Comparison of ENCODE assay signal across 1 cellular context in the genomic region with DNA sequence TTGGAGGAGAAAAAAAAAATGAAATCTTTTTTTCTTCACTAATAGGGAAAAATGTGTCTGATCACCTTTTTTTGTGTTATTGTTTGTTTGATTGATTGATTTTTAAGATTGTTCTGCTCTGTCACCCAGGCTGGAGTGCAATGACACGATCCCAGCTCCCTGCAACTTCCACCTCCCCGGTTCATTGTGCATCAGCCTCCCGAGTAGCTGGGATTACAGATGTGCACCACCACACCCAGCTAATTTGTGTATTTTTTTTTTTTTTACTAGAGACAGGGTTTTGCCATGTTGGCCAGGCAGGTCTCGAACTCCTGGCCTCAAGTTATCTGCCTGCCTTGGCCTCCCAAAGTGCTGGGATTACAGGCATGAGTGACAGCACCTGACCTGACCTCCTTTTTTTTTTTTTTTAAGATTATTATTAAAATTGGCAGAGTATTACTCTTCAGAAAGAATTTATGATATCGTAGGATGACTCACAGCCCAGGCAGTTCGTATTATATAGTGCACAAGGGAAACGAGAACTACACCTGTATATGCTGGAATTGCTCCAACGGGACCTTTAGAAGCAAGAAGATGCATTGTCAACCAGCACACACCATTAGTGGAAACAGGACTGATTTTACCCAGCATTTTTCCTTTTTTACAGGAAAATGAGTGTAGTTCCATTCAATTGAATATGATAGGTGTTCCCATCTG.
TF ChIP-seq lines count a peak whose summit lies in the region.

No MANE protein-coding gene starts in this region.

TF ChIP-seq in HepG2, 621 proteins besides CTCF, POLR2A, EP300 and RAD21:
- TF ChIP-seq BRD4 (CRISPR knock-in tag; IDR thresholded peaks at IDR 0.05): no peak
- no peak for TF ChIP-seq ZNF207 (IDR thresholded peaks at IDR 0.05; ENCODE audit: borderline replicate concordance)
- TF ChIP-seq, protein P1, sequence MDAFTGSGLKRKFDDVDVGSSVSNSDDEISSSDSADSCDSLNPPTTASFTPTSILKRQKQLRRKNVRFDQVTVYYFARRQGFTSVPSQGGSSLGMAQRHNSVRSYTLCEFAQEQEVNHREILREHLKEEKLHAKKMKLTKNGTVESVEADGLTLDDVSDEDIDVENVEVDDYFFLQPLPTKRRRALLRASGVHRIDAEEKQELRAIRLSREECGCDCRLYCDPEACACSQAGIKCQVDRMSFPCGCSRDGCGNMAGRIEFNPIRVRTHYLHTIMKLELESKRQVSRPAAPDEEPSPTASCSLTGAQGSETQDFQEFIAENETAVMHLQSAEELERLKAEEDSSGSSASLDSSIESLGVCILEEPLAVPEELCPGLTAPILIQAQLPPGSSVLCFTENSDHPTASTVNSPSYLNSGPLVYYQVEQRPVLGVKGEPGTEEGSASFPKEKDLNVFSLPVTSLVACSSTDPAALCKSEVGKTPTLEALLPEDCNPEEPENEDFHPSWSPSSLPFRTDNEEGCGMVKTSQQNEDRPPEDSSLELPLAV (CRISPR knock-in tag; conservative IDR thresholded peaks at IDR 0.05; ENCODE audit: low read depth): no peak
- TF ChIP-seq, protein P2, sequence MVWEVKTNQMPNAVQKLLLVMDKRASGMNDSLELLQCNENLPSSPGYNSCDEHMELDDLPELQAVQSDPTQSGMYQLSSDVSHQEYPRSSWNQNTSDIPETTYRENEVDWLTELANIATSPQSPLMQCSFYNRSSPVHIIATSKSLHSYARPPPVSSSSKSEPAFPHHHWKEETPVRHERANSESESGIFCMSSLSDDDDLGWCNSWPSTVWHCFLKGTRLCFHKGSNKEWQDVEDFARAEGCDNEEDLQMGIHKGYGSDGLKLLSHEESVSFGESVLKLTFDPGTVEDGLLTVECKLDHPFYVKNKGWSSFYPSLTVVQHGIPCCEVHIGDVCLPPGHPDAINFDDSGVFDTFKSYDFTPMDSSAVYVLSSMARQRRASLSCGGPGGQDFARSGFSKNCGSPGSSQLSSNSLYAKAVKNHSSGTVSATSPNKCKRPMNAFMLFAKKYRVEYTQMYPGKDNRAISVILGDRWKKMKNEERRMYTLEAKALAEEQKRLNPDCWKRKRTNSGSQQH (CRISPR knock-in tag; IDR thresholded peaks at IDR 0.05; ENCODE audit: low read depth): no peak
- no peak for TF ChIP-seq REXO4 (CRISPR knock-in tag; IDR thresholded peaks at IDR 0.05; ENCODE audit: borderline replicate concordance)
- TF ChIP-seq SYNCRIP (IDR thresholded peaks at IDR 0.05; ENCODE audit: insufficient read depth, low read depth, low read length): no peak
- TF ChIP-seq ZNF230 (CRISPR knock-in tag; IDR thresholded peaks at IDR 0.05): no peak
- TF ChIP-seq, protein P3, sequence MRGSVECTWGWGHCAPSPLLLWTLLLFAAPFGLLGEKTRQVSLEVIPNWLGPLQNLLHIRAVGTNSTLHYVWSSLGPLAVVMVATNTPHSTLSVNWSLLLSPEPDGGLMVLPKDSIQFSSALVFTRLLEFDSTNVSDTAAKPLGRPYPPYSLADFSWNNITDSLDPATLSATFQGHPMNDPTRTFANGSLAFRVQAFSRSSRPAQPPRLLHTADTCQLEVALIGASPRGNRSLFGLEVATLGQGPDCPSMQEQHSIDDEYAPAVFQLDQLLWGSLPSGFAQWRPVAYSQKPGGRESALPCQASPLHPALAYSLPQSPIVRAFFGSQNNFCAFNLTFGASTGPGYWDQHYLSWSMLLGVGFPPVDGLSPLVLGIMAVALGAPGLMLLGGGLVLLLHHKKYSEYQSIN (CRISPR knock-in tag; IDR thresholded peaks at IDR 0.05; ENCODE audit: borderline replicate concordance): no peak
- no peak for TF ChIP-seq SRSF4 (IDR thresholded peaks at IDR 0.05; ENCODE audit: low read depth, low read length, poor library complexity, severe bottlenecking)
- TF ChIP-seq, protein P4, sequence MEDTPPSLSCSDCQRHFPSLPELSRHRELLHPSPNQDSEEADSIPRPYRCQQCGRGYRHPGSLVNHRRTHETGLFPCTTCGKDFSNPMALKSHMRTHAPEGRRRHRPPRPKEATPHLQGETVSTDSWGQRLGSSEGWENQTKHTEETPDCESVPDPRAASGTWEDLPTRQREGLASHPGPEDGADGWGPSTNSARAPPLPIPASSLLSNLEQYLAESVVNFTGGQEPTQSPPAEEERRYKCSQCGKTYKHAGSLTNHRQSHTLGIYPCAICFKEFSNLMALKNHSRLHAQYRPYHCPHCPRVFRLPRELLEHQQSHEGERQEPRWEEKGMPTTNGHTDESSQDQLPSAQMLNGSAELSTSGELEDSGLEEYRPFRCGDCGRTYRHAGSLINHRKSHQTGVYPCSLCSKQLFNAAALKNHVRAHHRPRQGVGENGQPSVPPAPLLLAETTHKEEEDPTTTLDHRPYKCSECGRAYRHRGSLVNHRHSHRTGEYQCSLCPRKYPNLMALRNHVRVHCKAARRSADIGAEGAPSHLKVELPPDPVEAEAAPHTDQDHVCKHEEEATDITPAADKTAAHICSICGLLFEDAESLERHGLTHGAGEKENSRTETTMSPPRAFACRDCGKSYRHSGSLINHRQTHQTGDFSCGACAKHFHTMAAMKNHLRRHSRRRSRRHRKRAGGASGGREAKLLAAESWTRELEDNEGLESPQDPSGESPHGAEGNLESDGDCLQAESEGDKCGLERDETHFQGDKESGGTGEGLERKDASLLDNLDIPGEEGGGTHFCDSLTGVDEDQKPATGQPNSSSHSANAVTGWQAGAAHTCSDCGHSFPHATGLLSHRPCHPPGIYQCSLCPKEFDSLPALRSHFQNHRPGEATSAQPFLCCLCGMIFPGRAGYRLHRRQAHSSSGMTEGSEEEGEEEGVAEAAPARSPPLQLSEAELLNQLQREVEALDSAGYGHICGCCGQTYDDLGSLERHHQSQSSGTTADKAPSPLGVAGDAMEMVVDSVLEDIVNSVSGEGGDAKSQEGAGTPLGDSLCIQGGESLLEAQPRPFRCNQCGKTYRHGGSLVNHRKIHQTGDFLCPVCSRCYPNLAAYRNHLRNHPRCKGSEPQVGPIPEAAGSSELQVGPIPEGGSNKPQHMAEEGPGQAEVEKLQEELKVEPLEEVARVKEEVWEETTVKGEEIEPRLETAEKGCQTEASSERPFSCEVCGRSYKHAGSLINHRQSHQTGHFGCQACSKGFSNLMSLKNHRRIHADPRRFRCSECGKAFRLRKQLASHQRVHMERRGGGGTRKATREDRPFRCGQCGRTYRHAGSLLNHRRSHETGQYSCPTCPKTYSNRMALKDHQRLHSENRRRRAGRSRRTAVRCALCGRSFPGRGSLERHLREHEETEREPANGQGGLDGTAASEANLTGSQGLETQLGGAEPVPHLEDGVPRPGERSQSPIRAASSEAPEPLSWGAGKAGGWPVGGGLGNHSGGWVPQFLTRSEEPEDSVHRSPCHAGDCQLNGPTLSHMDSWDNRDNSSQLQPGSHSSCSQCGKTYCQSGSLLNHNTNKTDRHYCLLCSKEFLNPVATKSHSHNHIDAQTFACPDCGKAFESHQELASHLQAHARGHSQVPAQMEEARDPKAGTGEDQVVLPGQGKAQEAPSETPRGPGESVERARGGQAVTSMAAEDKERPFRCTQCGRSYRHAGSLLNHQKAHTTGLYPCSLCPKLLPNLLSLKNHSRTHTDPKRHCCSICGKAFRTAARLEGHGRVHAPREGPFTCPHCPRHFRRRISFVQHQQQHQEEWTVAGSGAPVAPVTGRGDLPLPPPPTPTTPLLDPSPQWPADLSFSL (CRISPR knock-in tag; IDR thresholded peaks at IDR 0.05): no peak
- TF ChIP-seq, protein P5, sequence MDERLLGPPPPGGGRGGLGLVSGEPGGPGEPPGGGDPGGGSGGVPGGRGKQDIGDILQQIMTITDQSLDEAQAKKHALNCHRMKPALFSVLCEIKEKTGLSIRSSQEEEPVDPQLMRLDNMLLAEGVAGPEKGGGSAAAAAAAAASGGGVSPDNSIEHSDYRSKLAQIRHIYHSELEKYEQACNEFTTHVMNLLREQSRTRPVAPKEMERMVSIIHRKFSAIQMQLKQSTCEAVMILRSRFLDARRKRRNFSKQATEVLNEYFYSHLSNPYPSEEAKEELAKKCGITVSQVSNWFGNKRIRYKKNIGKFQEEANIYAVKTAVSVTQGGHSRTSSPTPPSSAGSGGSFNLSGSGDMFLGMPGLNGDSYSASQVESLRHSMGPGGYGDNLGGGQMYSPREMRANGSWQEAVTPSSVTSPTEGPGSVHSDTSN (CRISPR knock-in tag; IDR thresholded peaks at IDR 0.05): no peak
- TF ChIP-seq ZNF530 (CRISPR knock-in tag; IDR thresholded peaks at IDR 0.05; ENCODE audit: low read depth): no peak
TF ChIP-seq in HepG2: peak in this region for 0.
